Comparison of ENCODE assay signal across 8 cellular contexts in the genomic region with DNA sequence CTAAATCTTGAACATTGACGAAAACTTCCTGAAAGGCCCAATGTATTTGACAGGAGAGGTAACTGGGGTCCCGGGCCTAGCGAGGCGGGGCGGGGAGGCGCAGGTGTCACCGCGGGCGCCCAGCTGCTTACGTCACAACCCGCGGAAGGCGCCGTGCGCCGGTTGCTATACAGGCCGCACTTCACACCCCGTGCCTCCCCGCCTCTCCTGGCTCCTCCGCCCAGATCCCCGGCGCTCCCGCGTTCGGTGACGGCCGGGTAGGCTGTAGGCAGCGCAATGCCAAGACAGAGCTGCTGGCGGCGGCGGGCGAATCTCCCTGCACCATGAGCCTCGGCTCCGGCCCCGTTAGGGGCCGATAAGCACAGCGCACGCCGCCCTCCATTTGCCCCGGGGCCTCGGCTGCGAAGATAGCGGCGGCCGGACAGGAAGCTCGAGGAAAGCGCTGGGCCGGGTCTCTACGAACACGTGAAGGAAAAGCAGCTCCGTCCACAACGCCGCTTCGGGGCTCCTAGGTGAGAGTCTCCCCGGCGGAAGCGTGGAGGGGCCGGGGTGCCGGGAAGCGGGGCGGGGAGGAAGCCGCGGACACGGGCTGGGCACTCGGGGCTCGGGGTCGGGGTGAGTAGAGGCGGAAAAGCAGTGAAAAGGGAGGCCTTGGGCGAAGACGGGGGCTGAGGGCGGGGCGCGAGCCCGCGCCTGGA. TPM values are rescaled to one million over a fixed set of nuclear protein-coding genes. Genes with fewer than 3 reads are reported as not detected.
DNase-seq lines count a peak whose midpoint lies in the region; ATAC-seq and TF ChIP-seq lines count a peak whose summit lies in the region.

A gene with protein sequence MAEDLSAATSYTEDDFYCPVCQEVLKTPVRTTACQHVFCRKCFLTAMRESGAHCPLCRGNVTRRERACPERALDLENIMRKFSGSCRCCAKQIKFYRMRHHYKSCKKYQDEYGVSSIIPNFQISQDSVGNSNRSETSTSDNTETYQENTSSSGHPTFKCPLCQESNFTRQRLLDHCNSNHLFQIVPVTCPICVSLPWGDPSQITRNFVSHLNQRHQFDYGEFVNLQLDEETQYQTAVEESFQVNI (plus strand): TSS at position 151 of the 698 bp plus-strand sequence. CDS start 903 bp downstream, outside the sequence.

- TF ChIP-seq POLR2A in right lobe of liver (IDR thresholded peaks at IDR 0.05): peak; percentile 80

- peak within 1 kb of the TSS; percentile 98 to 99 (median 98) for H3K27ac ChIP-seq in right lobe of liver

- peaks cover 0 to 35% (median 20%) of the 10 kb centered on the region in 4 donors for H3K4me1 ChIP-seq in right lobe of liver

- peak; percentile 66 for ATAC-seq in GM19395 (IDR thresholded peaks at IDR 0.05; ENCODE audit: unreplicated experiment)
- peak; percentile 50 for ATAC-seq in HG03558 (IDR thresholded peaks at IDR 0.05; ENCODE audit: extremely low read depth, unreplicated experiment)
- peak; percentile 60 to 69 (median 66) for ATAC-seq in right lobe of liver

- H3K27me3 ChIP-seq in right lobe of liver: no peaks in the 10 kb centered on the region

- no peaks in the 10 kb centered on the region for H3K36me3 ChIP-seq in right lobe of liver

- no peak for TF ChIP-seq CTCF in right lobe of liver (IDR thresholded peaks at IDR 0.05)

- DNase-seq in C1 segment of cervical spinal cord (lab: John Stamatoyannopoulos, UW) (peak; percentile 23 to 90 (median 80)), NCI-H748 treated with DMSO at 0.1 percent for 48 hours (lab: John Stamatoyannopoulos, UW) (peak; percentile 79), dermis microvascular lymphatic vessel endothelial cell (ENCODE audit: low read depth in 2 of 2) (peak; percentile 68 to 88), right lobe of liver (peak; percentile 90 to 94 (median 93))
- peak; percentile 77 to 81 for DNase-seq in activated CD4-positive, alpha-beta T cell treated with anti-CD3 and anti-CD28 coated beads, Interleukin-2, amount 50 U/mL, for 4 hours
- peak; percentile 83 to 85 for DNase-seq in stimulated activated CD4-positive, alpha-beta T cell treated with anti-CD3 and anti-CD28 coated beads, Interleukin-4, amount 100 ng/mL, for 4 hours

- H3K9me3 ChIP-seq in right lobe of liver: no peaks in the 10 kb centered on the region

- WGBS in right lobe of liver (ENCODE audit: insufficient coverage, low coverage, low lambda C conversion rate, missing lambda C conversion rate): 1% methylated on average over 15 of the region's 75 CpGs

- intact Hi-C loops in right lobe of liver (cut with DNase I): no loop called here

- peak within 1 kb of the TSS; percentile 83 to 87 (median 83) for H3K4me3 ChIP-seq in right lobe of liver

RNA-seq across cellular contexts. Expression of the gene that starts here (rescaled TPM):
- total RNA-seq in dermis microvascular lymphatic vessel endothelial cell: 38.6 and 38.9 TPM in 2 replicates
- 10 to 100 TPM in 5 of 6 experiments, 1 to 10 TPM in 1; 9.3 to 17.5 (median 12.7) TPM for total RNA-seq in right lobe of liver

Comparison
In these comparisons a context has a peak if more than half of its experiments do, and no peak if none do; other contexts are left out.
1. Peak in every context shown above with its lines: DNase-seq, ATAC-seq, H3K4me3 ChIP-seq and H3K27ac ChIP-seq.